Comparison of ENCODE assay signal across 8 cellular contexts in genomic region chr22:23893957-23894709, GRCh38. TPM values are rescaled to one million over a fixed set of nuclear protein-coding genes. Genes with fewer than 3 reads are reported as not detected.
DNase-seq lines count a peak whose midpoint lies in the region; ATAC-seq, FAIRE-seq and TF ChIP-seq lines count a peak whose summit lies in the region.

Gene MIF, plus strand, starts transcription at chr22:23894383. Its CDS starts 92 bp downstream, at chr22:23894475.

- no peaks in the 10 kb centered on the region for H3K9me3 Mint-ChIP-seq in natural killer cell treated with Interleukin-12 subunit alpha and Interleukin-12 subunit beta and Interleukin-15 and Interleukin-18, amount 100 ng/mL, for 72 hours

- peak within 1 kb of the TSS; percentile 92 to 97 for H3K27ac Mint-ChIP-seq in natural killer cell treated with Interleukin-12 subunit alpha and Interleukin-12 subunit beta and Interleukin-15 and Interleukin-18, amount 100 ng/mL, for 72 hours

- peak; percentile 92 to 95 for ATAC-seq in natural killer cell treated with Interleukin-12 subunit alpha and Interleukin-12 subunit beta and Interleukin-15 and Interleukin-18, amount 100 ng/mL, for 72 hours
- peak; percentile 91 for ATAC-seq in stimulated activated naive CD8-positive, alpha-beta T cell treated with anti-CD3 and anti-CD28 coated beads, Interleukin-15, Interleukin-2, amounts not matched to agents 100 U/mL and 50 U/mL, for 24 hours

- DNase-seq in H54 (ENCODE audit: insufficient read length, low spot score) (peak; percentile 85), LoVo (ENCODE audit: low spot score) (peak; percentile 92), fibroblast of pulmonary artery (ENCODE audit: low read depth) (peak; percentile 93)
- DNase-seq in activated T-helper 9 cell treated with anti-CD3 and anti-CD28 coated beads, Interleukin-2, amount 50 U/mL, for 16 hours (ENCODE audit: low read depth) = peak; percentile 94
- peak; percentile 97 for DNase-seq in natural killer cell treated with Interleukin-12 subunit alpha and Interleukin-12 subunit beta and Interleukin-15 and Interleukin-18, amount 100 ng/mL, for 72 hours (ENCODE audit: low spot score)
- peak; percentile 99 for DNase-seq in stimulated activated naive CD8-positive, alpha-beta T cell treated with anti-CD3 and anti-CD28 coated beads, Interleukin-15, Interleukin-2, amounts not matched to agents 100 U/mL and 50 U/mL, for 24 hours

- H3K4me1 ChIP-seq in ES-I3 (ENCODE audit: insufficient read depth, low read length) = peaks cover 8% of the 10 kb centered on the region; the same call in 1 of the 2 replicates

- peaks cover 12% of the 10 kb centered on the region for H3K36me3 ChIP-seq in ES-I3 (ENCODE audit: insufficient read depth, low read length)

- no peaks in the 10 kb centered on the region for H3K27me3 Mint-ChIP-seq in natural killer cell treated with Interleukin-12 subunit alpha and Interleukin-12 subunit beta and Interleukin-15 and Interleukin-18, amount 100 ng/mL, for 72 hours

- peaks cover 9% of the 10 kb centered on the region; the same call in 1 of the 2 replicates for H3K9me3 ChIP-seq in ES-I3 (ENCODE audit: control insufficient read depth, insufficient read depth, low read length)

- H3K4me3 Mint-ChIP-seq in natural killer cell treated with Interleukin-12 subunit alpha and Interleukin-12 subunit beta and Interleukin-15 and Interleukin-18, amount 100 ng/mL, for 72 hours = peak within 1 kb of the TSS; percentile 84

- peaks cover 18 to 23% of the 10 kb centered on the region in 2 donors for H3K4me1 Mint-ChIP-seq in natural killer cell treated with Interleukin-12 subunit alpha and Interleukin-12 subunit beta and Interleukin-15 and Interleukin-18, amount 100 ng/mL, for 72 hours (ENCODE audit: low read depth in 2 of 2)

- H3K36me3 Mint-ChIP-seq in natural killer cell treated with Interleukin-12 subunit alpha and Interleukin-12 subunit beta and Interleukin-15 and Interleukin-18, amount 100 ng/mL, for 72 hours = peaks cover under 1% of the 10 kb centered on the region

- TF ChIP-seq POLR2A in H54 (IDR thresholded peaks at IDR 0.05; ENCODE audit: low read depth, low read length) = peak; percentile 86
- peak; percentile 96 for TF ChIP-seq POLR2A in Raji (IDR thresholded peaks at IDR 0.05; ENCODE audit: insufficient read depth, low read depth, low read length)

- H3K4me3 ChIP-seq in fibroblast of pulmonary artery (replicated peaks; ENCODE audit: low read depth, low read length) = peak within 1 kb of the TSS; percentile 77

- peak within 1 kb of the TSS; percentile 80 for H3K9ac ChIP-seq in ES-I3 (ENCODE audit: low read depth, low read length)

- TF ChIP-seq CTCF in fibroblast of pulmonary artery (IDR thresholded peaks at IDR 0.05; ENCODE audit: low read length, missing control alignments) = peak; percentile 74

- no peak for FAIRE-seq in H54 (lab: Jason Lieb, UNC)

RNA-seq across cellular contexts. Expression of gene MIF, which starts in this region (rescaled TPM):
- 100 to 1,000 TPM; 495 to 579 TPM for total RNA-seq in natural killer cell treated with Interleukin-12 subunit alpha and Interleukin-12 subunit beta and Interleukin-15 and Interleukin-18, amount 100 ng/mL, for 72 hours

Comparison
In these comparisons a context has a peak if more than half of its experiments do, and no peak if none do; other contexts are left out.
1. Peak in every context shown above with its lines: DNase-seq, ATAC-seq and H3K4me3 ChIP-seq.